ENCODE assay signal across 8 cellular contexts in genomic region chr19:10095948-10096614, GRCh38. TPM values are rescaled to one million over a fixed set of nuclear protein-coding genes. Genes with fewer than 3 reads are reported as not detected.
DNase-seq lines count a peak whose midpoint lies in the region; ATAC-seq and TF ChIP-seq lines count a peak whose summit lies in the region.

No MANE protein-coding gene starts in this region.

- H3K9me2 ChIP-seq in Loucy (replicated peaks; ENCODE audit: low read depth, low read length): no peaks in the 10 kb centered on the region

- H3K27me3 Mint-ChIP-seq in H9 (ENCODE audit: low read depth): peaks cover 60% of the 10 kb centered on the region

- H4K20me1 ChIP-seq in H9 (ENCODE audit: control insufficient read depth, insufficient read depth, insufficient read length) (no peaks in the 10 kb centered on the region), Loucy (ENCODE audit: insufficient read depth, low read length, poor library complexity, severe bottlenecking) (no peaks in the 10 kb centered on the region), osteoblast (ENCODE audit: insufficient read depth, low read length) (no peaks in the 10 kb centered on the region)

- H3K79me2 ChIP-seq in H9 (ENCODE audit: insufficient read depth, low read length) (no peaks in the 10 kb centered on the region), Loucy (ENCODE audit: insufficient read depth, low read length) (no peaks in the 10 kb centered on the region), osteoblast (ENCODE audit: insufficient read depth, low read length) (no peaks in the 10 kb centered on the region)

- no peak overlapping the region for H3K4ac ChIP-seq in H9 (ENCODE audit: low read depth, low read length)

- H3K36me3 ChIP-seq in Loucy (ENCODE audit: insufficient read depth, low read length) (no peaks in the 10 kb centered on the region), gastroesophageal sphincter (peaks cover 0 to 26% of the 10 kb centered on the region in 2 donors), osteoblast (ENCODE audit: insufficient read depth, low read length) (peaks cover 9% of the 10 kb centered on the region), suprapubic skin (peaks cover 15% of the 10 kb centered on the region)

- H3K4me3 Mint-ChIP-seq in H9: peak overlapping the region; percentile 19 to 65

- TF ChIP-seq EP300 in gastroesophageal sphincter (IDR thresholded peaks at IDR 0.05): no peak
- no peak for TF ChIP-seq EP300 in suprapubic skin (IDR thresholded peaks at IDR 0.05)

- H3K79me1 ChIP-seq in H9 (ENCODE audit: insufficient read depth, low read depth, low read length, poor library complexity, severe bottlenecking): no peaks in the 10 kb centered on the region

- H3T11ph ChIP-seq in H9 (ENCODE audit: low read length): no peak overlapping the region

- H3K9me3 ChIP-seq in H9 (ENCODE audit: control insufficient read depth, low read depth, low read length): no peaks in the 10 kb centered on the region
- no peaks in the 10 kb centered on the region for H3K9me3 ChIP-seq in Loucy (ENCODE audit: insufficient read depth, low read depth, low read length)
- no peaks in the 10 kb centered on the region for H3K9me3 ChIP-seq in gastroesophageal sphincter
- H3K9me3 ChIP-seq in osteoblast (ENCODE audit: low read depth, low read length): no peaks in the 10 kb centered on the region
- H3K9me3 ChIP-seq in suprapubic skin: no peaks in the 10 kb centered on the region

- H2BK20ac ChIP-seq in H9 (ENCODE audit: low read depth, low read length, poor library complexity, severe bottlenecking): no peak overlapping the region

- H2AFZ ChIP-seq in H9 (ENCODE audit: low read length) (no peak overlapping the region), Loucy (ENCODE audit: low read length) (peak overlapping the region; percentile 60; the same call in 1 of the 2 replicates), osteoblast (ENCODE audit: low read length) (peak overlapping the region; percentile 92)

- H4K91ac ChIP-seq in H9 (ENCODE audit: insufficient read length, low read depth, low read length): no peak overlapping the region

- no peak overlapping the region for H3K23ac ChIP-seq in H9 (ENCODE audit: insufficient read length, low read depth, low read length)

- WGBS in H9 (ENCODE audit: extremely low coverage, insufficient read length, low lambda C conversion rate): no CpG with 5 or more reads among the region's 97 CpGs
- 0% methylated on average over 1 of the region's 97 CpGs; no CpG with 5 or more reads in 1 of the 2 donors for WGBS in gastroesophageal sphincter (ENCODE audit: low coverage in 1 of 2), 2 donors
- 17% methylated on average over 7 of the region's 97 CpGs for WGBS in suprapubic skin

- TF ChIP-seq POLR2A in gastroesophageal sphincter (IDR thresholded peaks at IDR 0.05): peak; percentile 41 to 55
- no peak for TF ChIP-seq POLR2A in suprapubic skin (IDR thresholded peaks at IDR 0.05)

- H3K27me3 ChIP-seq in H9 (ENCODE audit: insufficient read depth, low read length) (peaks cover 3% of the 10 kb centered on the region), Loucy (ENCODE audit: insufficient read depth, low read length, poor library complexity, severe bottlenecking) (no peaks in the 10 kb centered on the region), gastroesophageal sphincter (no peaks in the 10 kb centered on the region), osteoblast (ENCODE audit: insufficient read depth, low read length) (no peaks in the 10 kb centered on the region), suprapubic skin (no peaks in the 10 kb centered on the region)

- peak overlapping the region; percentile 34 for H3K4me2 ChIP-seq in H9 (ENCODE audit: insufficient read depth, insufficient read length, low read length)
- peak overlapping the region; percentile 68 for H3K4me2 ChIP-seq in Loucy (ENCODE audit: low read depth, low read length, poor library complexity, severe bottlenecking)
- H3K4me2 ChIP-seq in osteoblast (ENCODE audit: insufficient read depth, low read length): peak overlapping the region; percentile 87

- no peak overlapping the region for H2BK120ac ChIP-seq in H9 (ENCODE audit: low read depth, low read length, poor library complexity, severe bottlenecking)

- H4K8ac ChIP-seq in H9 (replicated peaks; ENCODE audit: insufficient read length, low read depth, low read length): no peak overlapping the region

- no peak overlapping the region for H3K27ac Mint-ChIP-seq in H9

- peaks cover 1 to 16% (median 7%) of the 10 kb centered on the region in 3 experiments; a peak in 5 of 7 replicates for H3K36me3 Mint-ChIP-seq in H9 (ENCODE audit: insufficient read depth in 1 of 3, low read depth in 3 of 3)

- no peak overlapping the region for H2BK15ac ChIP-seq in H9 (ENCODE audit: low read depth, low read length)

- H3K9ac ChIP-seq in H9 (ENCODE audit: extremely low read depth, insufficient read length, low read length) (no peak overlapping the region), Loucy (ENCODE audit: low read depth, low read length, poor library complexity, severe bottlenecking) (peak overlapping the region; percentile 74)

- H3K14ac ChIP-seq in H9 (ENCODE audit: insufficient read depth, low read length): peak overlapping the region; percentile 78; the same call in 1 of the 2 replicates

- H3K4me1 Mint-ChIP-seq in H9: peaks cover 3% of the 10 kb centered on the region in 2 experiments; a peak in 3 of 4 replicates

- peak overlapping the region; percentile 49 for H3K18ac ChIP-seq in H9 (ENCODE audit: insufficient read length, low read depth, low read length)

- H2AK5ac ChIP-seq in H9 (ENCODE audit: insufficient read length, low read length): no peak overlapping the region

- H2BK12ac ChIP-seq in H9 (ENCODE audit: insufficient read length, low read depth, low read length): no peak overlapping the region

- peak; percentile 87 for DNase-seq in ELR (ENCODE audit: low read depth)
- DNase-seq in H9: peak; percentile 91
- DNase-seq in SHP77 treated with DMSO at 0.1 percent for 48 hours (lab: John Stamatoyannopoulos, UW): peak; percentile 86
- peak; percentile 89 for DNase-seq in activated naive CD4-positive, alpha-beta T cell treated with Interleukin-2 at 50 U/mL for 16 hours
- peak; percentile 100 for DNase-seq in osteoblast (ENCODE audit: insufficient read length, low spot score, missing footprints)
- DNase-seq in suprapubic skin (ENCODE audit: low spot score in 2 of 2): peak; percentile 90 to 93

- H3K4me3 ChIP-seq in Loucy (ENCODE audit: low read length, poor library complexity, severe bottlenecking): peak overlapping the region; percentile 65
- H3K4me3 ChIP-seq in gastroesophageal sphincter: peak overlapping the region; percentile 20 to 57
- peak overlapping the region; percentile 68 for H3K4me3 ChIP-seq in osteoblast (ENCODE audit: insufficient read depth, low read length)
- peak overlapping the region; percentile 56 for H3K4me3 ChIP-seq in suprapubic skin

- H3K4me1 ChIP-seq in H9 (ENCODE audit: insufficient read depth, low read length) (no peaks in the 10 kb centered on the region), Loucy (ENCODE audit: insufficient read depth, low read length, poor library complexity, severe bottlenecking) (no peaks in the 10 kb centered on the region), gastroesophageal sphincter (peaks cover 0 to 17% (median 0%) of the 10 kb centered on the region in 3 donors), osteoblast (ENCODE audit: insufficient read depth, low read length) (peaks cover 8% of the 10 kb centered on the region), suprapubic skin (peaks cover 16% of the 10 kb centered on the region)

- H3K56ac ChIP-seq in H9 (ENCODE audit: insufficient read length, low read depth, low read length): no peak overlapping the region

- peaks cover 3% of the 10 kb centered on the region for H3K23me2 ChIP-seq in H9 (ENCODE audit: insufficient read length, low read depth, low read length, poor library complexity, severe bottlenecking)

- no peaks in the 10 kb centered on the region; the same call in 1 of the 2 replicates for H3F3A ChIP-seq in Loucy (ENCODE audit: low read depth)

- TF ChIP-seq CTCF in H9 (conservative IDR thresholded peaks at IDR 0.05) (no peak), Loucy (conservative IDR thresholded peaks at IDR 0.05; ENCODE audit: low read length) (no peak), gastroesophageal sphincter (IDR thresholded peaks at IDR 0.05) (no peak), osteoblast (IDR thresholded peaks at IDR 0.05; ENCODE audit: extremely low read depth, low read depth, low read length) (no peak), suprapubic skin (IDR thresholded peaks at IDR 0.05) (no peak)

- no peak overlapping the region for H3K27ac ChIP-seq in H9 (ENCODE audit: insufficient read length, low read depth, low read length)
- H3K27ac ChIP-seq in gastroesophageal sphincter: peak overlapping the region in 3 of 4 donors; percentile 81 to 85 (median 84)
- peak overlapping the region; percentile 12 for H3K27ac ChIP-seq in osteoblast (ENCODE audit: low read depth, low read length)
- peak overlapping the region; percentile 76 for H3K27ac ChIP-seq in suprapubic skin

- no peak overlapping the region for H4K5ac ChIP-seq in H9 (ENCODE audit: insufficient read length, low read depth, low read length)

- no peak overlapping the region for H2BK5ac ChIP-seq in H9 (ENCODE audit: insufficient read length, low read length)

- ATAC-seq in gastroesophageal sphincter: peak; percentile 93

- H3K9me3 Mint-ChIP-seq in H9: peaks cover 0 to 3% of the 10 kb centered on the region in 2 experiments; a peak in 2 of 5 replicates

RNA-seq across cellular contexts. Expression of gene ANGPTL6, which starts 6.4 kb away (rescaled TPM):
- total RNA-seq in H9 (2021) (0.18 and 0.26 TPM in 2 replicates), gastroesophageal sphincter (not detected), osteoblast (not detected in 2 replicates), suprapubic skin (1 to 10 TPM in 1 of 4 donors, under 1 TPM in 2, not detected in 1; 0.38 to 1.1 (median 0.42) TPM)

RNA-seq across cellular contexts. Expression of gene SHFL, which starts 10.0 kb away (rescaled TPM):
- total RNA-seq in H9 (2021) (20.0 and 21.1 TPM in 2 replicates), gastroesophageal sphincter (10 to 100 TPM; 23.4 to 31.6 (median 26.2) TPM), osteoblast (20.6 and 22.4 TPM in 2 replicates), suprapubic skin (10 to 100 TPM; 11.8 to 26.7 (median 22.3) TPM)

RNA-seq across cellular contexts. Expression of gene PPAN, which starts 10.1 kb away (rescaled TPM):
- total RNA-seq in H9 (2021) (150 and 157 TPM in 2 replicates), gastroesophageal sphincter (10 to 100 TPM; 22.7 to 40.3 (median 31.5) TPM), osteoblast (19.2 and 20.9 TPM in 2 replicates), suprapubic skin (10 to 100 TPM; 41.9 to 55.1 (median 46.8) TPM)

RNA-seq across cellular contexts. Expression of gene P2RY11, which starts 15.4 kb away (rescaled TPM):
- 60.6 and 63.7 TPM in 2 replicates for total RNA-seq in H9 (2021)
- total RNA-seq in gastroesophageal sphincter: 10 to 100 TPM in 1 of 4 donors, 1 to 10 TPM in 2, under 1 TPM in 1; 0.96 to 15.7 (median 5.3) TPM
- 2.1 and 2.2 TPM in 2 replicates for total RNA-seq in osteoblast
- 10 to 100 TPM; 16.4 to 32.9 (median 19.9) TPM for total RNA-seq in suprapubic skin

RNA-seq across cellular contexts. Expression of gene EIF3G, which starts 23.6 kb away (rescaled TPM):
- total RNA-seq in H9 (2021) (290 and 296 TPM in 2 replicates), gastroesophageal sphincter (100 to 1,000 TPM; 295 to 323 (median 310) TPM), osteoblast (226 and 252 TPM in 2 replicates), suprapubic skin (100 to 1,000 TPM; 211 to 315 (median 225) TPM)

Comparison
In these comparisons a context has a peak if more than half of its experiments do, and no peak if none do; other contexts are left out.
1. H3K4me2 ChIP-seq: peak in every context shown above with its lines; median percentile 87 in osteoblast; 68 in Loucy; 34 in H9.
2. POLR2A ChIP-seq: peak in gastroesophageal sphincter (2 of 2); none in suprapubic skin (0 of 2).
3. Peak in every context shown above with its lines, with median percentiles within 50 percentile points of each other: DNase-seq and H3K4me3 ChIP-seq.